ENCODE assay signal across 20 cellular contexts in genomic region chr2:226466124-226466523, GRCh38.
"Had no signal": no experiment of that assay in that cellular context is flagged by ENCODE, and none has a peak within 500 bp of the region (broad histone marks: within the 10 kb centered on the region; RNA-seq: fewer than 3 reads in every experiment).

No MANE protein-coding gene starts in this region.

- H3K27me3 ChIP-seq: adrenal gland, Peyer's patch, SJCRH30 had no signal

- ATAC-seq: activated CD4-positive, CD25-positive, alpha-beta regulatory T cell treated with anti-CD3 and anti-CD28 coated beads, Interleukin-2, amount 50 U/mL, for 24 hours; activated CD8-positive, alpha-beta T cell treated with anti-CD3 and anti-CD28 coated beads for 36 hours had no signal

- H3K4me1 ChIP-seq: adrenal gland, Peyer's patch had no signal

- H3K27ac ChIP-seq: adrenal gland, Peyer's patch, RWPE1, SJCRH30 had no signal

- H3K4me3 ChIP-seq: adrenal gland, Peyer's patch, SJCRH30 had no signal

- H3K36me3 ChIP-seq: adrenal gland, Peyer's patch, SJCRH30 had no signal

- DNase-seq: activated CD4-positive, alpha-beta T cell treated with anti-CD3 and anti-CD28 coated beads for 4 hours; activated CD8-positive, alpha-beta memory T cell treated with anti-CD3 and anti-CD28 coated beads, Interleukin-2, amount 50 U/mL, for 4 hours; activated CD8-positive, alpha-beta T cell treated with anti-CD3 and anti-CD28 coated beads for 36 hours; activated naive CD4-positive, alpha-beta T cell treated with anti-CD3 and anti-CD28 coated beads, Interleukin-2, amount 50 U/mL, for 16 hours; activated naive CD8-positive, alpha-beta T cell treated with anti-CD3 and anti-CD28 coated beads, Interleukin-2, amount 10 ng/mL, durations not matched to agents 7 days and 5 days; adrenal gland; anterior cingulate cortex; KG1; NCI-H1092 treated with DMSO at 0.1 percent for 48 hours; NCI-H1417 treated with DMSO at 0.1 percent for 48 hours; NCI-H1694; NCI-H2029 treated with DMSO at 0.1 percent for 48 hours; NCI-H510A treated with DMSO at 0.1 percent for 48 hours; NCI-H69; NK-92 treated with Interleukin-12 subunit alpha and Interleukin-12 subunit beta, amount 100 ng/mL, for 24 hours; Peyer's patch; Right ventricle myocardium superior; SJCRH30 had no signal

- H3K9me3 ChIP-seq: adrenal gland, Peyer's patch had no signal
